1 cellular context compared by ENCODE assay signal in genomic region chr11:134118016-134118415, GRCh38.
TF ChIP-seq lines count a peak whose summit lies in the region.

No MANE protein-coding gene starts in this region.

TF ChIP-seq in IMR-90, 13 proteins besides CTCF, POLR2A, EP300 and RAD21 (continued from another document):
- TF ChIP-seq BHLHE40 (IDR thresholded peaks at IDR 0.05; ENCODE audit: low read depth, low read length): no peak
- no peak for TF ChIP-seq CEBPB (IDR thresholded peaks at IDR 0.05; ENCODE audit: low read depth, low read length)
- TF ChIP-seq RFX5 (IDR thresholded peaks at IDR 0.05; ENCODE audit: low read depth, low read length): no peak
- TF ChIP-seq USF2 (IDR thresholded peaks at IDR 0.05; ENCODE audit: low read depth, low read length): no peak
TF ChIP-seq in IMR-90: peak in this region for 0.
